Comparison of ENCODE assay signal across 9 cellular contexts in genomic region chr1:43414634-43415223, GRCh38. TPM values are rescaled to one million over a fixed set of nuclear protein-coding genes. Genes with fewer than 3 reads are reported as not detected.
DNase-seq lines count a peak whose midpoint lies in the region; ATAC-seq, FAIRE-seq and TF ChIP-seq lines count a peak whose summit lies in the region.
"Had no signal": no experiment of that assay in that cellular context is flagged by ENCODE, and none has a peak within 500 bp of the region (broad histone marks: within the 10 kb centered on the region; RNA-seq: fewer than 3 reads in every experiment).

No MANE protein-coding gene starts in this region.

- in situ Hi-C loops in transverse colon (cut with MboI; ENCODE audit: low pct_ligation_motif_present in 1 of 4, low pct_unique_long_range_greater_than_20kb in 1 of 4, low sequenced_read_pairs in 3 of 4) = loop anchor here (5.0 to 10.0 kb wide), 3 partner anchors 180 to 190 kb away; no protein-coding TSS in a partner anchor

- H3K27ac ChIP-seq in CD4-positive, alpha-beta T cell (ENCODE audit: low read depth, low read length) = no peak overlapping the region
- H3K27ac ChIP-seq in PC-3 (ENCODE audit: low read length) (no peak overlapping the region), pancreas (no peak overlapping the region), transverse colon (no peak overlapping the region)

- no peaks in the 10 kb centered on the region for H3K79me2 ChIP-seq in PC-3 (ENCODE audit: low read length)

- intact Hi-C loops in CD4-positive, alpha-beta T cell (cut with DNase I, micrococcal nuclease) = loop anchor here (1.0 to 2.0 kb wide), 2 partner anchors 187 to 502 kb away; no protein-coding TSS in a partner anchor
- intact Hi-C loops in PC-3 (cut with micrococcal nuclease) (loop anchor here (1.0 kb wide), 1 partner anchor 187 kb away; no protein-coding TSS in a partner anchor), pancreas (cut with DNase I) (loop anchor here in 1 of 3 donors (5.0 kb wide), 1 partner anchor 187 kb away; no protein-coding TSS in a partner anchor), transverse colon (cut with DNase I; ENCODE audit: low total_unique reads) (no loop called here)

- no peak overlapping the region for H3K4me2 ChIP-seq in PC-3 (ENCODE audit: low read length)

- H3K27me3 Mint-ChIP-seq in CD4-positive, alpha-beta T cell = no peaks in the 10 kb centered on the region
- H3K27me3 Mint-ChIP-seq: stimulated activated naive CD8-positive, alpha-beta T cell treated with anti-CD3 and anti-CD28 coated beads, Interleukin-15, Interleukin-2, amounts not matched to agents 100 ng/mL and 50 ng/mL, for 24 hours had no signal

- peak; percentile 62 for TF ChIP-seq CTCF in CD4-positive, alpha-beta T cell (IDR thresholded peaks at IDR 0.05)
- TF ChIP-seq CTCF in PC-3 (conservative IDR thresholded peaks at IDR 0.05; ENCODE audit: low read depth, low read length) (peak; percentile 83), fibroblast of the aortic adventitia (IDR thresholded peaks at IDR 0.05; ENCODE audit: insufficient read depth, low read length) (peak; percentile 65), pancreas (IDR thresholded peaks at IDR 0.05) (peak; percentile 33 to 57 (median 48)), transverse colon (IDR thresholded peaks at IDR 0.05) (peak; percentile 53 to 69 (median 61))

- H3F3A ChIP-seq in PC-3 (ENCODE audit: low read length, unreplicated experiment) = no peaks in the 10 kb centered on the region

- no peaks in the 10 kb centered on the region for H3K9me3 Mint-ChIP-seq in CD4-positive, alpha-beta T cell
- H3K9me3 Mint-ChIP-seq: stimulated activated naive CD8-positive, alpha-beta T cell treated with anti-CD3 and anti-CD28 coated beads, Interleukin-15, Interleukin-2, amounts not matched to agents 100 ng/mL and 50 ng/mL, for 24 hours had no signal

- peak overlapping the region; percentile 0 for H3K27ac Mint-ChIP-seq in CD4-positive, alpha-beta T cell
- H3K27ac Mint-ChIP-seq: stimulated activated naive CD8-positive, alpha-beta T cell treated with anti-CD3 and anti-CD28 coated beads, Interleukin-15, Interleukin-2, amounts not matched to agents 100 ng/mL and 50 ng/mL, for 24 hours had no signal

- CTCF ChIA-PET in CD4-positive, alpha-beta T cell (lab: Charles Lee) = interaction anchor here (0.6 to 4.9 kb wide), 6 partner anchors 45 to 341 kb away, joined by 3 to 58 read pairs (median 4); no protein-coding TSS in a partner anchor
- CTCF ChIA-PET in PC-3 (lab: Charles Lee) = interaction anchor here (0.5 to 1.2 kb wide), 10 partner anchors 31 to 341 kb away, joined by 3 to 23 read pairs (median 4); partner anchors contain the start of gene ELOVL1

- BruUV-seq in PC-3 (replicated peaks; lab: Mats Ljungman, UMichigan) = no TSS peak

- peak; percentile 47 to 65 (median 56) for DNase-seq in CD4-positive, alpha-beta T cell
- peak in 63 of 76 experiments; percentile 1 to 79 (median 52) for DNase-seq in HUDEP-2 (lab: John Stamatoyannopoulos, UW; ENCODE audit: unreplicated experiment in 76 of 76)
- DNase-seq in PC-3 = peak; percentile 75
- DNase-seq in activated T-cell treated with anti-CD3 and anti-CD28 coated beads, Interleukin-2, amount 50 U/mL, for 1 hour = peak; percentile 63
- peak; percentile 61 for DNase-seq in fibroblast of the aortic adventitia (ENCODE audit: low read depth)
- DNase-seq in pancreas = peak in 4 of 6 donors; percentile 37 to 66 (median 54)
- peak; percentile 66 for DNase-seq in transverse colon

- no peak overlapping the region for H2AFZ ChIP-seq in PC-3 (ENCODE audit: low read length)

- TF ChIP-seq EP300 in transverse colon (IDR thresholded peaks at IDR 0.05; ENCODE audit: low read depth) = no peak

- peak; percentile 95 for ATAC-seq in CD4-positive, alpha-beta T cell (ENCODE audit: poor library complexity)
- ATAC-seq in PC-3 (peak; percentile 93), pancreas (peak; percentile 70 to 98 (median 88)), GM21529 (IDR thresholded peaks at IDR 0.05; ENCODE audit: unreplicated experiment) (no peak)

- no peak overlapping the region for H3K4me3 Mint-ChIP-seq in CD4-positive, alpha-beta T cell
- H3K4me3 Mint-ChIP-seq: stimulated activated naive CD8-positive, alpha-beta T cell treated with anti-CD3 and anti-CD28 coated beads, Interleukin-15, Interleukin-2, amounts not matched to agents 100 ng/mL and 50 ng/mL, for 24 hours had no signal

- peaks cover 14% of the 10 kb centered on the region; the same call in 1 of the 2 replicates for H3K36me3 ChIP-seq in PC-3 (ENCODE audit: low read depth, low read length)
- H3K36me3 ChIP-seq in pancreas = peaks cover 4 to 18% (median 6%) of the 10 kb centered on the region in 3 donors
- H3K36me3 ChIP-seq in transverse colon = peaks cover 0 to 32% (median 11%) of the 10 kb centered on the region in 4 donors

- POLR2A ChIA-PET in CD4-positive, alpha-beta T cell (lab: Charles Lee) = interaction anchor here (1.0 to 2.5 kb wide), 3 partner anchors 56 to 188 kb away, joined by 3 to 14 read pairs (median 5); partner anchors contain the start of gene CDC20
- POLR2A ChIA-PET in PC-3 (lab: Charles Lee; ENCODE audit: unreplicated experiment) = interaction anchor here (0.5 kb wide), 1 partner anchor 78 kb away, joined by 3 read pairs; no protein-coding TSS in a partner anchor

- H3K36me3 Mint-ChIP-seq in CD4-positive, alpha-beta T cell (ENCODE audit: low read depth) = peaks cover 18% of the 10 kb centered on the region

- H4K20me1 ChIP-seq in PC-3 (ENCODE audit: low read length) = no peaks in the 10 kb centered on the region

- H3K4me1 Mint-ChIP-seq in CD4-positive, alpha-beta T cell (ENCODE audit: low read depth) = peaks cover 5% of the 10 kb centered on the region

- 78 to 90% methylated on average over 5 of the region's 5 CpGs for WGBS in pancreas, 2 donors
- WGBS in transverse colon (ENCODE audit: low coverage in 1 of 2), 2 donors = 77 to 84% methylated on average over 3 to 5 of the region's 5 CpGs

- H3K9me2 ChIP-seq in PC-3 (replicated peaks; ENCODE audit: low read length) = no peaks in the 10 kb centered on the region

- no peaks in the 10 kb centered on the region for H3K4me1 ChIP-seq in PC-3 (ENCODE audit: insufficient read depth, low read length)
- H3K4me1 ChIP-seq in pancreas = no peaks in the 10 kb centered on the region
- no peaks in the 10 kb centered on the region for H3K4me1 ChIP-seq in transverse colon

- FAIRE-seq in pancreas (lab: Jason Lieb, UNC) = no peak

- H3K9me3 ChIP-seq in CD4-positive, alpha-beta T cell (ENCODE audit: control insufficient read depth, low read length) = no peaks in the 10 kb centered on the region
- H3K9me3 ChIP-seq in PC-3 (ENCODE audit: low read length) (no peaks in the 10 kb centered on the region), pancreas (no peaks in the 10 kb centered on the region), transverse colon (no peaks in the 10 kb centered on the region)

- TF ChIP-seq POLR2A in transverse colon (IDR thresholded peaks at IDR 0.05) = no peak

- no peaks in the 10 kb centered on the region for H3K27me3 ChIP-seq in CD4-positive, alpha-beta T cell (ENCODE audit: control insufficient read depth, insufficient read depth, low read length)
- H3K27me3 ChIP-seq in PC-3 (ENCODE audit: low read length) (no peaks in the 10 kb centered on the region), pancreas (no peaks in the 10 kb centered on the region), transverse colon (no peaks in the 10 kb centered on the region)

- H3K4me3 ChIP-seq in PC-3 (ENCODE audit: low read length) = no peak overlapping the region
- H3K4me3 ChIP-seq in fibroblast of the aortic adventitia (ENCODE audit: low read depth, low read length) = no peak overlapping the region
- H3K4me3 ChIP-seq in pancreas = no peak overlapping the region
- no peak overlapping the region for H3K4me3 ChIP-seq in transverse colon

- H3K9ac ChIP-seq in PC-3 (ENCODE audit: low read length) = no peak overlapping the region

RNA-seq across cellular contexts. Expression of gene SZT2, which starts 25.0 kb away (rescaled TPM):
- 10 to 100 TPM; 69.7 to 72.5 TPM for total RNA-seq in CD4-positive, alpha-beta T cell
- total RNA-seq in PC-3 (2014; rRNA removed) (22.2 and 31.3 TPM in 2 replicates), fibroblast of the aortic adventitia (ENCODE audit: low replicate concordance) (26.0 and 35.4 TPM in 2 replicates), pancreas (10 to 100 TPM; 18.5 to 30.8 (median 23.4) TPM), transverse colon (100 to 1,000 TPM in 2 of 4 donors, 10 to 100 TPM in 2; 43.1 to 106 (median 82.2) TPM)
- polyA plus RNA-seq in pancreas = 10 to 100 TPM; 23.4 to 54.9 TPM

RNA-seq across cellular contexts. Expression of gene MED8, which starts 25.1 kb away (rescaled TPM):
- 10 to 100 TPM; 14.8 to 17.6 TPM for total RNA-seq in CD4-positive, alpha-beta T cell
- total RNA-seq in PC-3 (2014; rRNA removed) (35.5 and 41.8 TPM in 2 replicates), fibroblast of the aortic adventitia (ENCODE audit: low replicate concordance) (12.8 and 43.1 TPM in 2 replicates), pancreas (10 to 100 TPM; 13.5 to 22.6 (median 16.6) TPM), transverse colon (10 to 100 TPM; 12.7 to 41.9 (median 25.0) TPM)
- 10 to 100 TPM; 15.3 to 24.8 TPM for polyA plus RNA-seq in pancreas

RNA-seq across cellular contexts. Expression of gene HYI, which starts 39.0 kb away (rescaled TPM):
- total RNA-seq in CD4-positive, alpha-beta T cell = 10 to 100 TPM; 26.1 to 31.6 TPM
- total RNA-seq in PC-3 (2014; rRNA removed) (87.1 and 89.8 TPM in 2 replicates), fibroblast of the aortic adventitia (ENCODE audit: low replicate concordance) (24.0 and 33.2 TPM in 2 replicates), pancreas (10 to 100 TPM; 39.9 to 73.1 (median 55.0) TPM), transverse colon (100 to 1,000 TPM in 3 of 4 donors, 10 to 100 TPM in 1; 71.1 to 126 (median 119) TPM)
- 100 to 1,000 TPM; 229 to 235 TPM for polyA plus RNA-seq in pancreas

RNA-seq across cellular contexts. Expression of gene ELOVL1, which starts 46.9 kb away (rescaled TPM):
- 10 to 100 TPM; 28.7 to 31.2 TPM for total RNA-seq in CD4-positive, alpha-beta T cell
- 89.5 and 128 TPM in 2 replicates for total RNA-seq in PC-3 (2014; rRNA removed)
- 18.2 and 78.5 TPM in 2 replicates for total RNA-seq in fibroblast of the aortic adventitia (ENCODE audit: low replicate concordance)
- 10 to 100 TPM; 22.8 to 44.9 (median 29.5) TPM for total RNA-seq in pancreas
- 10 to 100 TPM; 32.2 to 43.5 TPM for polyA plus RNA-seq in pancreas
- 100 to 1,000 TPM in 1 of 4 donors, 10 to 100 TPM in 3; 58.4 to 114 (median 99.5) TPM for total RNA-seq in transverse colon

RNA-seq across cellular contexts. Expression of gene CDC20, which starts 55.9 kb away (rescaled TPM):
- total RNA-seq in CD4-positive, alpha-beta T cell = 1 to 10 TPM; 1.1 to 1.8 TPM
- total RNA-seq in PC-3 (2014; rRNA removed) (312 and 349 TPM in 2 replicates), fibroblast of the aortic adventitia (ENCODE audit: low replicate concordance) (0.33 and 23.9 TPM in 2 replicates), pancreas (1 to 10 TPM in 3 of 6 donors, under 1 TPM in 3; 0.12 to 1.8 (median 0.80) TPM), transverse colon (10 to 100 TPM in 1 of 4 donors, 1 to 10 TPM in 2, not detected in 1; 2.9 to 38.4 (median 4.5) TPM)
- polyA plus RNA-seq in pancreas = under 1 TPM; 0.23 to 0.61 TPM
